In genomic region chr11:14908214-14908880, GRCh38 we compare ENCODE assay signal across 8 cellular contexts. TPM values are rescaled to one million over a fixed set of nuclear protein-coding genes. Genes with fewer than 3 reads are reported as not detected.
DNase-seq lines count a peak whose midpoint lies in the region; ATAC-seq, FAIRE-seq and TF ChIP-seq lines count a peak whose summit lies in the region.

No MANE protein-coding gene starts in this region.

- ATAC-seq in GM21717 (IDR thresholded peaks at IDR 0.05; ENCODE audit: unreplicated experiment) (peak; percentile 28), pancreas (peak; percentile 30 to 59 (median 42)), GM18502 (IDR thresholded peaks at IDR 0.05; ENCODE audit: poor library complexity, unreplicated experiment) (no peak), GM21526 (IDR thresholded peaks at IDR 0.05; ENCODE audit: low FRiP score, unreplicated experiment) (no peak)

- intact Hi-C loops in pancreas (cut with DNase I): loop anchor here in 1 of 3 donors (5.0 to 10.0 kb wide), 3 partner anchors 114 to 374 kb away; partner anchors contain the start of gene CALCB

- peaks cover 0 to 7% (median 0%) of the 10 kb centered on the region in 3 donors for H3K4me1 ChIP-seq in pancreas

- 38 to 47% methylated on average over 6 of the region's 6 CpGs for WGBS in pancreas, 2 donors

- no peaks in the 10 kb centered on the region for H3K36me3 ChIP-seq in pancreas

- no peaks in the 10 kb centered on the region for H3K9me3 ChIP-seq in pancreas

- H3K27ac ChIP-seq in pancreas: no peak overlapping the region

- H3K27me3 ChIP-seq in pancreas: no peaks in the 10 kb centered on the region

- TF ChIP-seq CTCF in fibroblast of mammary gland (conservative IDR thresholded peaks at IDR 0.05; ENCODE audit: control insufficient read depth, insufficient read depth, low read depth, low read length): peak; percentile 67
- peak in 3 of 4 donors; percentile 19 to 37 (median 26) for TF ChIP-seq CTCF in pancreas (IDR thresholded peaks at IDR 0.05)

- no peak overlapping the region for H3K4me3 ChIP-seq in fibroblast of mammary gland (ENCODE audit: control insufficient read depth, low read depth, low read length)
- no peak overlapping the region for H3K4me3 ChIP-seq in pancreas

- FAIRE-seq in TTC549 (lab: Jason Lieb, UNC) (peak; percentile 49), pancreas (lab: Jason Lieb, UNC) (no peak)

- DNase-seq in DMS153 treated with DMSO at 0.1 percent for 48 hours (lab: John Stamatoyannopoulos, UW; ENCODE audit: unreplicated experiment) (peak; percentile 85), NCI-H1694 treated with DMSO at 0.1 percent for 48 hours (lab: John Stamatoyannopoulos, UW) (peak; percentile 64), fibroblast of mammary gland (ENCODE audit: low read depth) (peak; percentile 47), pancreas (peak in 2 of 6 donors; percentile 15 to 30)

RNA-seq across cellular contexts. Expression of gene CYP2R1, which starts 16.3 kb away (rescaled TPM):
- total RNA-seq in pancreas: 10 to 100 TPM in 2 of 6 donors, 1 to 10 TPM in 4; 5.0 to 12.2 (median 8.4) TPM
- 10 to 100 TPM; 32.1 to 33.0 TPM for polyA plus RNA-seq in pancreas

Comparison
In these comparisons a context has a peak if more than half of its experiments do, and no peak if none do; other contexts are left out.
1. ATAC-seq: peak in GM21717 (single experiment) and pancreas (4 of 4); none in GM18502 (single experiment) and GM21526 (single experiment).